In the genomic region with DNA sequence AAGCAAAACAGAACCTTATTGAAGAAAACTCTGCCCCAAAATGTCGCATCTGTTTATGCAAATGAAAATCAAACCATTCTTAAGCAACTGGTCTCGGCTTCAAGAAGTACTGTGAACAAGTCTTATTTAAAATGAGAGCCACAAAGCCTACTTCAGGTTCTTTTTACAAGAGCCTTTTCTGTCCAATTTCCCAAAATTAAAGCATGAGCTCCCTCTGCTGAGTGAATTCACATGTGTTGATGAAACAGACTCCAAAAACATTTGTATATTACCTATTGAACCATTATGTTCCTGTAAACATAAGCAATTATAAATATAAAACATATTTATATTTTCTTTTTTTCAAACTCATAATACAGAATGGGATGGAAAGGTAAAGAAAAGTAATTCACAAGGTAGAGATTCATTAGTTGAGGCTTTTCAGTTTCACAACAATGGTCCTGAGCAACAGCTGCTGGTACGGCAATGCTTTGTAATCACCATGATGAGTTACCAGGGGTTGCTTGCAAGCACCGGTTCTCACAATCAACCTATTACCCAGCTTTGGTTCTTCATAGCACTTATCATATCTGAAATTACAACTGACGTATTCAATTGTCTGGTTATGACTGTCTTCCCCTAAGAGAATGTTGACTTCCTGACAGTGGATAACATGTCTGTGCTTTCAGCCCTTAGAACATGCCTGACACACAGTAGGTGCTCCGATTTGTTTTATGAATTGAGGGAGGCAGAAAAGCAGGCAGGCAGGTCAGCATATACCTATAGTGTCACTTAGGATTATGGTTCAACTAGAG, we compare ENCODE assay signal across 8 cellular contexts.
DNase-seq lines count a peak whose midpoint lies in the region; ATAC-seq and TF ChIP-seq lines count a peak whose summit lies in the region.

No MANE protein-coding gene starts in this region.

- CTCF ChIA-PET in WTC11 (lab: Charles Lee): interaction anchor here (0.5 to 5.5 kb wide), 19 partner anchors 9 to 730 kb away, joined by 3 to 53 read pairs (median 3); a partner anchor contains a TSS

- H3K4me3 Mint-ChIP-seq in endothelial cell (ENCODE audit: unreplicated experiment): no peak overlapping the region
- H3K4me3 Mint-ChIP-seq in nephron: no peak overlapping the region
- no peak overlapping the region for H3K4me3 Mint-ChIP-seq in WTC11

- no peaks in the 10 kb centered on the region for H3K9me3 Mint-ChIP-seq in endothelial cell (ENCODE audit: unreplicated experiment)
- H3K9me3 Mint-ChIP-seq in nephron: no peaks in the 10 kb centered on the region
- H3K9me3 Mint-ChIP-seq in WTC11: no peaks in the 10 kb centered on the region

- TF ChIP-seq POLR2A in GM18505 (IDR thresholded peaks at IDR 0.05; ENCODE audit: borderline replicate concordance, extremely low read depth, insufficient read depth, insufficient read length): no peak

- H3K4me1 Mint-ChIP-seq in endothelial cell (ENCODE audit: unreplicated experiment) (no peaks in the 10 kb centered on the region), nephron (peaks cover 6% of the 10 kb centered on the region), WTC11 (peaks cover 17% of the 10 kb centered on the region)

- POLR2A ChIA-PET in WTC11 (lab: Charles Lee): no interaction called here

- peak; percentile 62 for DNase-seq in stimulated activated CD4-positive, alpha-beta T cell treated with anti-CD3 and anti-CD28 coated beads, Interleukin-1b, Interleukin-23, amount 100 ng/mL, for 48 hours
- no peak for DNase-seq in stimulated activated CD4-positive, alpha-beta T cell treated with anti-CD3 and anti-CD28 coated beads, Interleukin-2, amount 100 ng/mL, for 48 hours
- DNase-seq in MV-4-11 (lab: John Stamatoyannopoulos, UW) (peak; percentile 71), SW480 (ENCODE audit: low spot score) (peak; percentile 76), endothelial cell (ENCODE audit: low spot score) (peak; percentile 31), WTC11 (ENCODE audit: low spot score) (no peak)

- TF ChIP-seq CTCF in endothelial cell (IDR thresholded peaks at IDR 0.05; ENCODE audit: unreplicated experiment) (peak; percentile 19), nephron (IDR thresholded peaks at IDR 0.05; ENCODE audit: unreplicated experiment in 3 of 3) (peak; percentile 61 to 69 (median 65)), WTC11 (IDR thresholded peaks at IDR 0.05) (no peak)

- ATAC-seq in GM18505 (IDR thresholded peaks at IDR 0.05; ENCODE audit: unreplicated experiment): no peak
- no peak for ATAC-seq in WTC11

- no peak overlapping the region for H3K27ac Mint-ChIP-seq in endothelial cell (ENCODE audit: unreplicated experiment)
- H3K27ac Mint-ChIP-seq in nephron: no peak overlapping the region
- no peak overlapping the region; the same call in 1 of the 2 replicates for H3K27ac Mint-ChIP-seq in WTC11

- H3K36me3 Mint-ChIP-seq in endothelial cell (ENCODE audit: low read depth, unreplicated experiment) (no peaks in the 10 kb centered on the region), nephron (ENCODE audit: low read depth) (no peaks in the 10 kb centered on the region), WTC11 (no peaks in the 10 kb centered on the region)

- no peaks in the 10 kb centered on the region for H3K27me3 Mint-ChIP-seq in endothelial cell (ENCODE audit: unreplicated experiment)
- H3K27me3 Mint-ChIP-seq in nephron (ENCODE audit: low read depth): no peaks in the 10 kb centered on the region
- H3K27me3 Mint-ChIP-seq in WTC11 (ENCODE audit: low read depth): no peaks in the 10 kb centered on the region

TF ChIP-seq in WTC11, 78 proteins besides CTCF, POLR2A, EP300 and RAD21:
- TF ChIP-seq SMAD3 (CRISPR knock-in tag; IDR thresholded peaks at IDR 0.05; ENCODE audit: borderline replicate concordance) (no peak), NFATC4 (CRISPR knock-in tag; IDR thresholded peaks at IDR 0.05) (no peak)
- TF ChIP-seq, protein P1, sequence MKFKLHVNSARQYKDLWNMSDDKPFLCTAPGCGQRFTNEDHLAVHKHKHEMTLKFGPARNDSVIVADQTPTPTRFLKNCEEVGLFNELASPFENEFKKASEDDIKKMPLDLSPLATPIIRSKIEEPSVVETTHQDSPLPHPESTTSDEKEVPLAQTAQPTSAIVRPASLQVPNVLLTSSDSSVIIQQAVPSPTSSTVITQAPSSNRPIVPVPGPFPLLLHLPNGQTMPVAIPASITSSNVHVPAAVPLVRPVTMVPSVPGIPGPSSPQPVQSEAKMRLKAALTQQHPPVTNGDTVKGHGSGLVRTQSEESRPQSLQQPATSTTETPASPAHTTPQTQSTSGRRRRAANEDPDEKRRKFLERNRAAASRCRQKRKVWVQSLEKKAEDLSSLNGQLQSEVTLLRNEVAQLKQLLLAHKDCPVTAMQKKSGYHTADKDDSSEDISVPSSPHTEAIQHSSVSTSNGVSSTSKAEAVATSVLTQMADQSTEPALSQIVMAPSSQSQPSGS (CRISPR knock-in tag; IDR thresholded peaks at IDR 0.05; ENCODE audit: borderline replicate concordance, low read depth): no peak

Comparison
In these comparisons a context has a peak if more than half of its experiments do, and no peak if none do; other contexts are left out.
1. DNase-seq: peak in stimulated activated CD4-positive, alpha-beta T cell treated with anti-CD3 and anti-CD28 coated beads, Interleukin-1b, Interleukin-23, amount 100 ng/mL, for 48 hours (single experiment), MV-4-11 (single experiment), SW480 (single experiment) and endothelial cell (single experiment); none in stimulated activated CD4-positive, alpha-beta T cell treated with anti-CD3 and anti-CD28 coated beads, Interleukin-2, amount 100 ng/mL, for 48 hours (0 of 2) and WTC11 (single experiment).